Comparison of ENCODE assay signal across 15 cellular contexts in the genomic region with DNA sequence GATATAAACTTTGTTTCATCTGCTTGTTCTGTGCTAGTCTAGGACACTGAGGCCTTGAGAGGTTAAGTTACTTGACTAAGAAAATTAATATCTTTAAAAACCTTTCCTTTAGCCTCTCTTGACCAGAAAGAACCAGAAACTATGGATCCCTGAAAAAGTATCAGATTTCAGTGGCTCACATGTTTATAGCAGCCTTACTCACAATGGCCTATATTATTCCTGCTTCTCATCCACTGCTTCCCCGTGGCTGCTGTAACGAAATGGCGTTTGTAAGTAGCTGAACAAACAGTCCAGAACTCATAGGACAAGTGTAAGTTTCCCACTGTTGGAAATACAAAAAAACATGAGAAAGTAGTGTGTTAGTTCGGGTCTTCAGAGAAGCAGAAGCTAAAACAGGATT. TPM values are rescaled to one million over a fixed set of nuclear protein-coding genes. Genes with fewer than 3 reads are reported as not detected.
DNase-seq lines count a peak whose midpoint lies in the region; TF ChIP-seq lines count a peak whose summit lies in the region.
"Had no signal": no experiment of that assay in that cellular context is flagged by ENCODE, and none has a peak within 500 bp of the region (broad histone marks: within the 10 kb centered on the region; RNA-seq: fewer than 3 reads in every experiment).

No MANE protein-coding gene starts in this region.

- DNase-seq in NCI-H510A treated with DMSO at 0.1 percent for 48 hours (lab: John Stamatoyannopoulos, UW) (peak; percentile 49), NCI-H510A (lab: John Stamatoyannopoulos, UW) (no peak), left kidney (ENCODE audit: low read depth, low spot score) (peak; percentile 71), NCI-H2227 treated with DMSO at 0.1 percent for 48 hours (lab: John Stamatoyannopoulos, UW) (no peak), globus pallidus (ENCODE audit: low spot score) (no peak), NCI-H1105 treated with DMSO at 0.1 percent for 48 hours (lab: John Stamatoyannopoulos, UW) (no peak)
- DNase-seq: activated effector memory CD4-positive, alpha-beta T cell treated with Interleukin-2 at 50 U/mL for 16 hours; CD4-positive, alpha-beta memory T cell; effector CD8-positive, alpha-beta T cell; midbrain; NCI-H446; PC-9 had no signal

- peak overlapping the region; percentile 47 for H3K27ac ChIP-seq in temporal lobe (ENCODE audit: low read depth, low read length)
- H3K27ac ChIP-seq: A549, PC-9 had no signal

- no peaks in the 10 kb centered on the region for H3K36me3 Mint-ChIP-seq in brain
- H3K36me3 Mint-ChIP-seq: CD4-positive, alpha-beta memory T cell had no signal

- H3K4me3 Mint-ChIP-seq in brain, result peak overlapping the region in 1 of 5 experiments; percentile 6
- H3K4me3 Mint-ChIP-seq: CD4-positive, alpha-beta memory T cell had no signal

- TF ChIP-seq CTCF in brain (conservative IDR thresholded peaks at IDR 0.05), result no peak

- H3K4me1 Mint-ChIP-seq in brain, result peaks cover 20% of the 10 kb centered on the region

- H3K27me3 Mint-ChIP-seq in brain, result peaks cover 28% of the 10 kb centered on the region

- peak overlapping the region in 4 of 5 experiments; percentile 7 to 51 (median 29) for H3K27ac Mint-ChIP-seq in brain
- H3K27ac Mint-ChIP-seq: CD4-positive, alpha-beta memory T cell had no signal

- peaks cover 3 to 9% (median 6%) of the 10 kb centered on the region in 5 experiments for H3K9me3 Mint-ChIP-seq in brain

RNA-seq across cellular contexts. Expression of gene PYGL, which starts 3.2 kb away (rescaled TPM):
- polyA plus RNA-seq in brain (ENCODE audit: insufficient read depth, low read depth, low replicate concordance), result 2.4 TPM
- 8.1 TPM for total RNA-seq in temporal lobe
- polyA plus RNA-seq: CD4-positive, alpha-beta memory T cell had no signal

Comparison
In these comparisons a context has a peak if more than half of its experiments do, and no peak if none do; other contexts are left out.
1. DNase-seq: peak in NCI-H510A treated with DMSO at 0.1 percent for 48 hours (single experiment) and left kidney (single experiment); none in NCI-H510A (single experiment), NCI-H2227 treated with DMSO at 0.1 percent for 48 hours (single experiment), globus pallidus (single experiment) and NCI-H1105 treated with DMSO at 0.1 percent for 48 hours (single experiment).